Comparison of ENCODE assay signal across 14 cellular contexts in the genomic region with DNA sequence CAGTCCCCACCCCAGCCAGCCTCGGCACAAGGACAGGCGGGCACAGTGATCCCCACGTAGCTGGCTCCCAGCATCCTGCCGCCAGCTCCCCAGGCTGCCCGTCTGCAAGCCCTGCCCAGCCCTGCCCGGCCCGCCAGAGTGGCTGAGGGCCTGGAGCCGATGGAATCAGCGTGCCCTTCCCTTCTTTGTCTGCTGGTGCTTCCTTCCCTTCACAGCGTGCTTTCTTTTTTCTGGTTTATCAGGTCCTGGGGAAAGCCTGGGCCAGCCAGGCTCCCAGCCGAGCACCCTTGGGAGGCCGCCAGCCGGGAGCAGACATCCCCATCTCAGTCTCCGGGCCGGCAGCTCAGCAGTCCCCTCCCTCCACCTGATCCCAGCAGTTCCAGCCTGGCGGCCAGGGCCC. TPM values are rescaled to one million over a fixed set of nuclear protein-coding genes. Genes with fewer than 3 reads are reported as not detected.
DNase-seq lines count a peak whose midpoint lies in the region; ATAC-seq and TF ChIP-seq lines count a peak whose summit lies in the region.
"Had no signal": no experiment of that assay in that cellular context is flagged by ENCODE, and none has a peak within 500 bp of the region (broad histone marks: within the 10 kb centered on the region; RNA-seq: fewer than 3 reads in every experiment).

No MANE protein-coding gene starts in this region.

- ATAC-seq in lower lobe of right lung, result peak; percentile 17
- ATAC-seq in upper lobe of left lung (ENCODE audit: low FRiP score in 2 of 2), result peak in 1 of 2 donors; percentile 15
- no peak for ATAC-seq in GM18909 (IDR thresholded peaks at IDR 0.05; ENCODE audit: poor library complexity, unreplicated experiment)
- ATAC-seq: psoas muscle had no signal

- H3K27me3 ChIP-seq in esophagus (ENCODE audit: control insufficient read depth in 1 of 2, insufficient read depth in 2 of 2, low read length in 2 of 2), result no peaks in the 10 kb centered on the region
- H3K27me3 ChIP-seq in lower lobe of right lung (ENCODE audit: low read depth), result no peaks in the 10 kb centered on the region
- no peaks in the 10 kb centered on the region for H3K27me3 ChIP-seq in upper lobe of left lung

- intact Hi-C loops in lower lobe of right lung (cut with DNase I), result no loop called here

- DNase-seq in SK-N-MC (ENCODE audit: low read depth, low spot score) (no peak), lower lobe of right lung (no peak), upper lobe of left lung (peak; percentile 28 to 76), NCI-H748 (lab: John Stamatoyannopoulos, UW; ENCODE audit: unreplicated experiment) (no peak)
- no peak for DNase-seq in central memory CD4-positive, alpha-beta T cell
- DNase-seq: CD8-positive, alpha-beta memory T cell; hippocampal formation; midbrain; NCI-H1694; psoas muscle; SJCRH30 had no signal

- peak in 1 of 4 donors; percentile 13 for TF ChIP-seq EP300 in upper lobe of left lung (IDR thresholded peaks at IDR 0.05)

- H3K27ac ChIP-seq in SK-N-MC (no peak overlapping the region), esophagus (ENCODE audit: low read depth in 2 of 2, low read length in 1 of 2) (peak overlapping the region; percentile 55 to 58), lower lobe of right lung (peak overlapping the region; percentile 69), upper lobe of left lung (peak overlapping the region; percentile 76 to 89 (median 85))
- H3K27ac ChIP-seq: KMS-11, psoas muscle, SJCRH30 had no signal

- TF ChIP-seq CTCF in lower lobe of right lung (IDR thresholded peaks at IDR 0.05) (no peak), upper lobe of left lung (IDR thresholded peaks at IDR 0.05) (no peak)

- peak in 1 of 4 donors; percentile 40 for TF ChIP-seq POLR2A in upper lobe of left lung (IDR thresholded peaks at IDR 0.05)

- peak overlapping the region; percentile 15 for H3K9ac ChIP-seq in SK-N-MC (ENCODE audit: insufficient read length)
- H3K9ac ChIP-seq: KMS-11 had no signal

- H3K4me3 ChIP-seq in SK-N-MC (no peak overlapping the region), esophagus (ENCODE audit: low read depth in 1 of 2, low read length in 2 of 2) (no peak overlapping the region), lower lobe of right lung (no peak overlapping the region), upper lobe of left lung (no peak overlapping the region)
- H3K4me3 ChIP-seq: psoas muscle, SJCRH30 had no signal

- H3K4me1 ChIP-seq in esophagus (ENCODE audit: control insufficient read depth in 2 of 2, insufficient read depth in 2 of 2, low read length in 1 of 2), result peaks cover 2 to 4% of the 10 kb centered on the region in 2 donors
- H3K4me1 ChIP-seq in lower lobe of right lung, result peaks cover 46% of the 10 kb centered on the region
- peaks cover 26 to 60% (median 38%) of the 10 kb centered on the region in 4 donors for H3K4me1 ChIP-seq in upper lobe of left lung

- H3K9me3 ChIP-seq in SK-N-MC (ENCODE audit: low read depth, low read length), result no peaks in the 10 kb centered on the region
- H3K9me3 ChIP-seq in esophagus (ENCODE audit: control insufficient read depth in 2 of 2, insufficient read depth in 1 of 2, low read depth in 1 of 2, low read length in 1 of 2), result no peaks in the 10 kb centered on the region
- no peaks in the 10 kb centered on the region for H3K9me3 ChIP-seq in lower lobe of right lung
- no peaks in the 10 kb centered on the region for H3K9me3 ChIP-seq in upper lobe of left lung
- H3K9me3 ChIP-seq: psoas muscle, SJCRH30 had no signal

- WGBS in esophagus, 2 donors, result 24 to 48% methylated on average over 14 to 16 of the region's 16 CpGs
- WGBS in upper lobe of left lung, 2 donors, result 27 to 67% methylated on average over 12 to 16 of the region's 16 CpGs

- no peaks in the 10 kb centered on the region for H3K36me3 ChIP-seq in SK-N-MC (ENCODE audit: insufficient read depth, low read length)
- no peaks in the 10 kb centered on the region for H3K36me3 ChIP-seq in esophagus (ENCODE audit: control insufficient read depth in 2 of 2, insufficient read depth in 2 of 2, low read length in 1 of 2)
- H3K36me3 ChIP-seq in lower lobe of right lung, result no peaks in the 10 kb centered on the region
- H3K36me3 ChIP-seq in upper lobe of left lung, result no peaks in the 10 kb centered on the region
- H3K36me3 ChIP-seq: SJCRH30 had no signal

RNA-seq across cellular contexts. Expression of a gene that starts 54.7 kb away (rescaled TPM):
- 1 to 10 TPM in 1 of 2 donors, under 1 TPM in 1; 0.75 to 1.6 TPM for polyA plus RNA-seq in esophagus
- total RNA-seq in lower lobe of right lung, result 159 TPM
- 100 to 1,000 TPM in 3 of 6 donors, 10 to 100 TPM in 3; 76.6 to 377 (median 102) TPM for total RNA-seq in upper lobe of left lung
- polyA plus RNA-seq: CD8-positive, alpha-beta memory T cell had no signal

Comparison
In these comparisons a context has a peak if more than half of its experiments do, and no peak if none do; other contexts are left out.
1. DNase-seq: peak in upper lobe of left lung (2 of 2); none in SK-N-MC (single experiment), lower lobe of right lung (single experiment), central memory CD4-positive, alpha-beta T cell (single experiment) and NCI-H748 (single experiment).